ENCODE assay signal across 24 cellular contexts in genomic region chr5:72093231-72093630, GRCh38. TPM values are rescaled to one million over a fixed set of nuclear protein-coding genes. Genes with fewer than 3 reads are reported as not detected.
A peak's percentile ranks its signal among the peaks of the same experiment; 100 is the strongest.
DNase-seq lines count a peak whose midpoint lies in the region; ATAC-seq, FAIRE-seq and TF ChIP-seq lines count a peak whose summit lies in the region.
"Had no signal": no experiment of that assay in that cellular context is flagged by ENCODE, and none has a peak within 500 bp of the region (broad histone marks: within the 10 kb centered on the region; RNA-seq: fewer than 3 reads in every experiment).

No MANE protein-coding gene starts in this region.

- no peaks in the 10 kb centered on the region for H3K9me3 ChIP-seq in astrocyte (ENCODE audit: insufficient read depth, low read depth, low read length)
- H3K9me3 ChIP-seq in lower lobe of right lung: no peaks in the 10 kb centered on the region

- no peak overlapping the region for H3K4me3 Mint-ChIP-seq in astrocyte (ENCODE audit: unreplicated experiment)
- H3K4me3 Mint-ChIP-seq: activated B cell treated with CpG ODN at 0.5 μM for 24 hours, B cell, naive B cell, T-helper 17 cell had no signal

- H3K79me2 ChIP-seq in astrocyte (ENCODE audit: insufficient read depth, low read length): no peaks in the 10 kb centered on the region
- H3K79me2 ChIP-seq: parathyroid adenoma had no signal

- H3K9me3 Mint-ChIP-seq in astrocyte (ENCODE audit: unreplicated experiment): no peaks in the 10 kb centered on the region
- H3K9me3 Mint-ChIP-seq: activated B cell treated with CpG ODN at 0.5 μM for 24 hours had no signal

- no peak overlapping the region for H3K9ac ChIP-seq in astrocyte (ENCODE audit: low read length)
- H3K9ac ChIP-seq: parathyroid adenoma had no signal

- no peak overlapping the region for H3K4me2 ChIP-seq in astrocyte (ENCODE audit: low read length)
- H3K4me2 ChIP-seq: smooth muscle cell had no signal

- TF ChIP-seq CTCF in astrocyte (IDR thresholded peaks at IDR 0.05; ENCODE audit: insufficient read depth, low read depth, low read length): no peak
- TF ChIP-seq CTCF in lower lobe of right lung (IDR thresholded peaks at IDR 0.05): no peak

- H3K36me3 ChIP-seq in astrocyte (ENCODE audit: insufficient read depth, low read length) (no peaks in the 10 kb centered on the region), lower lobe of right lung (no peaks in the 10 kb centered on the region)

- no peak overlapping the region for H3K4me3 ChIP-seq in astrocyte (ENCODE audit: insufficient read depth, low read depth, low read length)
- no peak overlapping the region for H3K4me3 ChIP-seq in lower lobe of right lung
- H3K4me3 ChIP-seq: lung, smooth muscle cell had no signal

- H3K27ac ChIP-seq in astrocyte (ENCODE audit: low read depth, low read length): no peak overlapping the region
- H3K27ac ChIP-seq in lower lobe of right lung: no peak overlapping the region
- H3K27ac ChIP-seq: parathyroid adenoma had no signal

- H3K4me1 Mint-ChIP-seq in astrocyte (ENCODE audit: low read depth, unreplicated experiment): peaks cover 1% of the 10 kb centered on the region
- H3K4me1 Mint-ChIP-seq: activated B cell treated with CpG ODN at 0.5 μM for 24 hours, B cell, naive B cell, T-helper 17 cell had no signal

- DNase-seq in EL (peak; percentile 48), M059J (ENCODE audit: low read depth) (peak; percentile 56), astrocyte (ENCODE audit: low read depth) (peak; percentile 55), iris pigment epithelial cell (ENCODE audit: low read depth) (peak; percentile 46), T-helper 2 cell (no peak), NCI-H1105 treated with DMSO at 0.1 percent for 48 hours (lab: John Stamatoyannopoulos, UW) (no peak), lower lobe of right lung (no peak)
- no peak for DNase-seq in stimulated activated CD4-positive, alpha-beta T cell treated with anti-CD3 and anti-CD28 coated beads, Interleukin-4, amount 100 ng/mL, for 24 hours
- DNase-seq: activated B cell treated with CpG ODN at 0.5 μM for 24 hours; activated effector memory CD4-positive, alpha-beta T cell treated with Interleukin-2 at 50 U/mL for 16 hours; Calu3; cortex of kidney; glutamatergic neuron; naive B cell; NCI-H1694; NCI-H446; SIG-M5; T-helper 17 cell had no signal

- no peak overlapping the region for H2AFZ ChIP-seq in astrocyte (ENCODE audit: low read depth, low read length)
- H2AFZ ChIP-seq: parathyroid adenoma had no signal

- peak; percentile 65 for FAIRE-seq in astrocyte (lab: Jason Lieb, UNC)
- FAIRE-seq: GM18507, HTR-8/SVneo had no signal

- no peak overlapping the region for H3K27ac Mint-ChIP-seq in astrocyte (ENCODE audit: unreplicated experiment)
- H3K27ac Mint-ChIP-seq: activated B cell treated with CpG ODN at 0.5 μM for 24 hours, B cell, naive B cell, T-helper 17 cell had no signal

- H3K36me3 Mint-ChIP-seq in astrocyte (ENCODE audit: low read depth, unreplicated experiment): no peaks in the 10 kb centered on the region
- H3K36me3 Mint-ChIP-seq: naive B cell had no signal

- no peak for ATAC-seq in lower lobe of right lung
- ATAC-seq: T-helper 17 cell had no signal

- H4K20me1 ChIP-seq in astrocyte (ENCODE audit: insufficient read depth, low read length): no peaks in the 10 kb centered on the region

- peaks cover 2% of the 10 kb centered on the region for H3K27me3 Mint-ChIP-seq in astrocyte (ENCODE audit: low read depth, unreplicated experiment)

- no peaks in the 10 kb centered on the region for H3K27me3 ChIP-seq in astrocyte (ENCODE audit: insufficient read depth, low read length)
- no peaks in the 10 kb centered on the region for H3K27me3 ChIP-seq in lower lobe of right lung (ENCODE audit: low read depth)

- H3K4me1 ChIP-seq in astrocyte (ENCODE audit: insufficient read depth, low read length) (no peaks in the 10 kb centered on the region), lower lobe of right lung (no peaks in the 10 kb centered on the region)
- H3K4me1 ChIP-seq: parathyroid adenoma had no signal

- intact Hi-C loops in lower lobe of right lung (cut with DNase I): no loop called here

RNA-seq across cellular contexts. Expression of gene MAP1B, which starts 14.0 kb away (rescaled TPM):
- 124 and 200 TPM in 2 replicates for total RNA-seq in M059J (2014; rRNA removed; shearing (Covaris generic))
- 386 and 476 TPM in 2 replicates for total RNA-seq in astrocyte
- total RNA-seq in lower lobe of right lung: 20.6 TPM

Comparison
In these comparisons a context has a peak if more than half of its experiments do, and no peak if none do; other contexts are left out.
1. DNase-seq: peak in EL (single experiment), M059J (single experiment), astrocyte (single experiment) and iris pigment epithelial cell (single experiment); none in T-helper 2 cell (0 of 5), stimulated activated CD4-positive, alpha-beta T cell treated with anti-CD3 and anti-CD28 coated beads, Interleukin-4, amount 100 ng/mL, for 24 hours (single experiment), NCI-H1105 treated with DMSO at 0.1 percent for 48 hours (single experiment) and lower lobe of right lung (single experiment).